Comparison of ENCODE assay signal across 12 cellular contexts in genomic region chr18:12031836-12032235, GRCh38. TPM values are rescaled to one million over a fixed set of nuclear protein-coding genes. Genes with fewer than 3 reads are reported as not detected.
DNase-seq lines count a peak whose midpoint lies in the region; ATAC-seq and TF ChIP-seq lines count a peak whose summit lies in the region.
"Had no signal": no experiment of that assay in that cellular context is flagged by ENCODE, and none has a peak within 500 bp of the region (broad histone marks: within the 10 kb centered on the region; RNA-seq: fewer than 3 reads in every experiment).

No MANE protein-coding gene starts in this region.

- H3K4me3 ChIP-seq in fibroblast of pulmonary artery (replicated peaks; ENCODE audit: low read depth, low read length): no peak overlapping the region
- no peak overlapping the region for H3K4me3 ChIP-seq in prostate gland

- TF ChIP-seq CTCF in AG09319 (IDR thresholded peaks at IDR 0.05; ENCODE audit: low read depth, low read length) (no peak), fibroblast of pulmonary artery (IDR thresholded peaks at IDR 0.05; ENCODE audit: low read length, missing control alignments) (no peak), prostate gland (IDR thresholded peaks at IDR 0.05) (no peak)

- TF ChIP-seq POLR2A in prostate gland (IDR thresholded peaks at IDR 0.05): no peak

- WGBS in prostate gland: 24% methylated on average over 7 of the region's 7 CpGs

- H3K9me3 ChIP-seq in prostate gland: no peaks in the 10 kb centered on the region
- H3K9me3 ChIP-seq: neutrophil had no signal

- peak overlapping the region in 1 of 2 donors; percentile 39 for H3K27ac ChIP-seq in prostate gland
- H3K27ac ChIP-seq: neutrophil had no signal

- H3K4me1 ChIP-seq in prostate gland (replicated peaks): no peaks in the 10 kb centered on the region

- intact Hi-C loops in prostate gland (cut with DNase I): loop anchor here (10.0 kb wide), 2 partner anchors 177 to 377 kb away; partner anchors contain the start of gene CHMP1B

- H3K36me3 ChIP-seq in prostate gland: no peaks in the 10 kb centered on the region

- H3K27me3 ChIP-seq in prostate gland (replicated peaks; ENCODE audit: insufficient read depth): no peaks in the 10 kb centered on the region
- H3K27me3 ChIP-seq: neutrophil had no signal

- DNase-seq in AG09319 (ENCODE audit: extremely low read depth, low read depth): peak; percentile 30
- peak; percentile 37 for DNase-seq in amniotic epithelial cell (ENCODE audit: low read depth)
- peak; percentile 33 for DNase-seq in fibroblast of pulmonary artery (ENCODE audit: low read depth)
- peak; percentile 55 for DNase-seq in prostate gland (ENCODE audit: low spot score)
- DNase-seq in EL: no peak
- DNase-seq in GF-D8 (lab: John Stamatoyannopoulos, UW): no peak
- DNase-seq in superior temporal gyrus (ENCODE audit: extremely low spot score): no peak
- DNase-seq: activated naive CD4-positive, alpha-beta T cell treated with anti-CD3 and anti-CD28 coated beads for 36 hours; DMS153; SHP77 treated with DMSO at 0.1 percent for 48 hours had no signal

- ATAC-seq in GM18511 (IDR thresholded peaks at IDR 0.05; ENCODE audit: unreplicated experiment): no peak

RNA-seq across cellular contexts. Expression of gene IMPA2, which starts 50.5 kb away (rescaled TPM):
- 10 to 100 TPM; 16.6 to 17.9 TPM for total RNA-seq in prostate gland

Comparison
In these comparisons a context has a peak if more than half of its experiments do, and no peak if none do; other contexts are left out.
1. DNase-seq: peak in AG09319 (single experiment), amniotic epithelial cell (single experiment), fibroblast of pulmonary artery (single experiment) and prostate gland (single experiment); none in EL (single experiment), GF-D8 (single experiment) and superior temporal gyrus (single experiment).